1 cellular context compared by ENCODE assay signal in genomic region chr15:63466378-63467192, GRCh38.
TF ChIP-seq lines count a peak whose summit lies in the region.

No MANE protein-coding gene starts in this region.

TF ChIP-seq in HepG2, 621 proteins besides CTCF, POLR2A, EP300 and RAD21 (continued from another document and continues in another):
- TF ChIP-seq ZBTB2 (CRISPR knock-in tag; IDR thresholded peaks at IDR 0.05; ENCODE audit: low read depth) (no peak), ZBTB3 (CRISPR knock-in tag; IDR thresholded peaks at IDR 0.05; ENCODE audit: borderline replicate concordance, low read depth) (no peak), GFI1 (CRISPR knock-in tag; IDR thresholded peaks at IDR 0.05; ENCODE audit: borderline replicate concordance) (peak; percentile 68), BORCS8-MEF2B (CRISPR knock-in tag; IDR thresholded peaks at IDR 0.05) (0 out of 2 replicates have a peak, but pooled peaks have one; percentile 32), ZKSCAN5 (CRISPR knock-in tag; IDR thresholded peaks at IDR 0.05) (no peak), ETS1 (CRISPR knock-in tag; IDR thresholded peaks at IDR 0.05) (no peak), ZNF354B (CRISPR knock-in tag; IDR thresholded peaks at IDR 0.05) (0 out of 2 replicates have a peak, but pooled peaks have one; percentile 35), CCDC6 (CRISPR knock-in tag; IDR thresholded peaks at IDR 0.05) (no peak), TGIF2 (CRISPR knock-in tag; IDR thresholded peaks at IDR 0.05) (peak; percentile 79; the same call in 1 of the 2 replicates), ZNF710 (CRISPR knock-in tag; IDR thresholded peaks at IDR 0.05; ENCODE audit: borderline replicate concordance) (no peak), ZNF749 (CRISPR knock-in tag; IDR thresholded peaks at IDR 0.05; ENCODE audit: borderline replicate concordance) (no peak), PRDM15 (CRISPR knock-in tag; IDR thresholded peaks at IDR 0.05) (no peak), ZFYVE20 (CRISPR knock-in tag; IDR thresholded peaks at IDR 0.05; ENCODE audit: borderline replicate concordance, low read depth) (no peak), ZNF672 (CRISPR knock-in tag; IDR thresholded peaks at IDR 0.05) (no peak), EED (CRISPR knock-in tag; IDR thresholded peaks at IDR 0.05) (no peak), ZNF382 (CRISPR knock-in tag; IDR thresholded peaks at IDR 0.05; ENCODE audit: borderline replicate concordance) (no peak), ZNF17 (CRISPR knock-in tag; IDR thresholded peaks at IDR 0.05) (no peak), ZNF878 (CRISPR knock-in tag; IDR thresholded peaks at IDR 0.05) (peak; percentile 94), USF2 (IDR thresholded peaks at IDR 0.05; ENCODE audit: low read depth, low read length) (no peak), USF2 (CRISPR knock-in tag; IDR thresholded peaks at IDR 0.05; ENCODE audit: borderline replicate concordance) (0 out of 2 replicates have a peak, but pooled peaks have one; percentile 31), TARDBP (CRISPR knock-in tag; IDR thresholded peaks at IDR 0.05) (peak; percentile 52; the same call in 1 of the 2 replicates), SNAPC2 (CRISPR knock-in tag; IDR thresholded peaks at IDR 0.05) (peak; percentile 54; the same call in 1 of the 2 replicates), ZSCAN5A (CRISPR knock-in tag; IDR thresholded peaks at IDR 0.05; ENCODE audit: borderline replicate concordance) (no peak), BHLHE40 (IDR thresholded peaks at IDR 0.05; ENCODE audit: low read length) (no peak), PRDM10 (CRISPR knock-in tag; IDR thresholded peaks at IDR 0.05; ENCODE audit: low read depth) (no peak), ZNF792 (CRISPR knock-in tag; IDR thresholded peaks at IDR 0.05) (peak; percentile 79; the same call in 1 of the 2 replicates), ZNF770 (CRISPR knock-in tag; IDR thresholded peaks at IDR 0.05) (peak; percentile 41; the same call in 1 of the 2 replicates), ZFP62 (CRISPR knock-in tag; IDR thresholded peaks at IDR 0.05) (no peak), HOXA9 (CRISPR knock-in tag; IDR thresholded peaks at IDR 0.05; ENCODE audit: borderline replicate concordance) (no peak), ARID4A (CRISPR knock-in tag; IDR thresholded peaks at IDR 0.05; ENCODE audit: borderline replicate concordance) (peak; percentile 71), SIN3A (IDR thresholded peaks at IDR 0.05; ENCODE audit: borderline replicate concordance, low read depth, low read length) (peak; percentile 67; the same call in 1 of the 2 replicates), ZNF143 (CRISPR knock-in tag; IDR thresholded peaks at IDR 0.05) (no peak), TBX3 (IDR thresholded peaks at IDR 0.05; ENCODE audit: borderline replicate concordance) (no peak), FLYWCH1 (CRISPR knock-in tag; IDR thresholded peaks at IDR 0.05) (no peak), RARG (CRISPR knock-in tag; IDR thresholded peaks at IDR 0.05; ENCODE audit: low read depth) (no peak)
